Comparison of ENCODE assay signal across 8 cellular contexts in the genomic region with DNA sequence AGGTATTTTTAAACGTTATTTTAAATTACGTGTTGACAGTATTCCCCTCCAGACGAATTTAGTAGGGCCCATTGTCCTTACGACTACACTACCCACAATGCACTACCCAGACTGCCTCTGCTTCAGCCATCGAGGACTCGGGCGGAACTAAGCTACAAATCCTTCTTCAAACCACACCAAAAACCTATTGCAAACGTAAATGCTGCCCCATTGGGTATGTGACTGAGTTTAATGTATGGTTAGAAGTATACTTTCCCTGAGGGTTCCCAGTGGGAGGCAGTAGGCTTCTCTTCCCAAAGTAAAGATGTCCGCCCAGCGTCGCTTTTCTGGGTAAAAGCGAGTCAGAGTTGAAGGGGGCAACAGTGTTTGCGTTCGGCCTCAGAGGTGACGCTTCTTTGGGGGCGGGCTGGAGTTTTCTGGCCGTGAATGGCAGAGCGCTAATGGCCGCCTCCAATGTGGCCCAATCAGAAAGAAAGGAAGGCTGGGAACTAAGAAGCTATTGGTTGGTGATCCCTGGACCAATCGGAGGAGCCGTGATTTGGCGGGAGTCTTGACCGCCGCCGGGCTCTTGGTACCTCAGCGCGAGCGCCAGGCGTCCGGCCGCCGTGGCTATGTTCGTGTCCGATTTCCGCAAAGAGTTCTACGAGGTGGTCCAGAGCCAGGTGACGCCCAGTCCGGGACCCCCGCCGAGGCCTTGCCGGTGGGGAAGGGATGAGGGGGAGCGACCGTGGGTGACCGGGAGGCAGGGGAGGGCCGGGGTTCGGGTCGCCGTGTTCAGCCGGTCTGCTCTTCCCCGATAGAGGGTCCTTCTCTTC. TPM values are rescaled to one million over a fixed set of nuclear protein-coding genes. Genes with fewer than 3 reads are reported as not detected.
DNase-seq lines count a peak whose midpoint lies in the region; ATAC-seq, FAIRE-seq and TF ChIP-seq lines count a peak whose summit lies in the region.

Gene CDC45 (plus strand): TSS at position 563 of the 815 bp plus-strand sequence. CDS start 49 bp downstream, at position 612.

- peak within 1 kb of the TSS; percentile 99 for H2AFZ ChIP-seq in OCI-LY3 (ENCODE audit: low read depth, low read length)

- H3K79me2 ChIP-seq in OCI-LY3 (ENCODE audit: low read length) = peaks cover 53% of the 10 kb centered on the region

- ATAC-seq in GM21515 (IDR thresholded peaks at IDR 0.05; ENCODE audit: unreplicated experiment) = peak; percentile 80

- H3K9me3 ChIP-seq in OCI-LY3 (ENCODE audit: insufficient read depth, low read length) (no peaks in the 10 kb centered on the region), mesodermal cell (ENCODE audit: control insufficient read depth, low read length) (no peaks in the 10 kb centered on the region)

- 0 to 1% methylated on average over 28 to 41 of the region's 50 CpGs for WGBS in mesodermal cell (ENCODE audit: insufficient coverage in 2 of 2), 2 experiments

- H3K36me3 ChIP-seq in OCI-LY3 (replicated peaks; ENCODE audit: low read depth, low read length) (peaks cover 29% of the 10 kb centered on the region), mesodermal cell (ENCODE audit: control insufficient read depth, insufficient read depth, low read length) (peaks cover 53% of the 10 kb centered on the region)

- H3K27me3 ChIP-seq in OCI-LY3 (ENCODE audit: low read depth, low read length) = no peaks in the 10 kb centered on the region

- H3K9ac ChIP-seq in OCI-LY3 (ENCODE audit: low read length) = peak within 1 kb of the TSS; percentile 96

- H4K20me1 ChIP-seq in OCI-LY3 (ENCODE audit: insufficient read depth, low read length) = peaks cover 20% of the 10 kb centered on the region

- FAIRE-seq in endometrium (lab: Jason Lieb, UNC) = peak; percentile 96

- H3K4me3 ChIP-seq in OCI-LY3 (ENCODE audit: low read length) (peak within 1 kb of the TSS; percentile 85), mesodermal cell (ENCODE audit: extremely low read depth, insufficient read depth, low read length, poor library complexity, severe bottlenecking) (peak within 1 kb of the TSS; percentile 80)

- DNase-seq in D341Med (ENCODE audit: low spot score) (peak; percentile 93), HuH-7 (ENCODE audit: low spot score) (peak; percentile 96)
- peak; percentile 92 for DNase-seq in activated CD8-positive, alpha-beta memory T cell treated with anti-CD3 and anti-CD28 coated beads, Interleukin-2, amount 50 U/mL, for 48 hours
- DNase-seq in stimulated activated CD8-positive, alpha-beta memory T cell treated with anti-CD3 and anti-CD28 coated beads, Interleukin-15, amount 100 ng/mL, for 4 hours (ENCODE audit: low read depth in 2 of 2) = peak; percentile 86 to 91

- TF ChIP-seq CTCF in OCI-LY3 (IDR thresholded peaks at IDR 0.05; ENCODE audit: low read depth, low read length) = no peak

- peak within 1 kb of the TSS; percentile 85 for H3K27ac ChIP-seq in OCI-LY3 (ENCODE audit: low read length)
- peak within 1 kb of the TSS; percentile 99 for H3K27ac ChIP-seq in mesodermal cell (ENCODE audit: low read depth, low read length, severe bottlenecking)

- H3K4me1 ChIP-seq in OCI-LY3 (ENCODE audit: low read length) (peaks cover 18% of the 10 kb centered on the region), mesodermal cell (ENCODE audit: control insufficient read depth, insufficient read depth, low read length, poor library complexity, severe bottlenecking) (peaks cover 14% of the 10 kb centered on the region)

- H3K4me2 ChIP-seq in OCI-LY3 (ENCODE audit: low read length) = peak within 1 kb of the TSS; percentile 97

RNA-seq across cellular contexts. Expression of gene CDC45, which starts in this region (rescaled TPM):
- polyA plus RNA-seq in mesodermal cell (2013, experiment 1 of 2) = 24.0 TPM
- polyA plus RNA-seq in mesodermal cell (2013, experiment 2 of 2) = 22.2 TPM

Comparison
In these comparisons a context has a peak if more than half of its experiments do, and no peak if none do; other contexts are left out.
1. Peak in every context shown above with its lines: DNase-seq, ATAC-seq, H3K4me3 ChIP-seq and H3K27ac ChIP-seq.